In the genomic region with DNA sequence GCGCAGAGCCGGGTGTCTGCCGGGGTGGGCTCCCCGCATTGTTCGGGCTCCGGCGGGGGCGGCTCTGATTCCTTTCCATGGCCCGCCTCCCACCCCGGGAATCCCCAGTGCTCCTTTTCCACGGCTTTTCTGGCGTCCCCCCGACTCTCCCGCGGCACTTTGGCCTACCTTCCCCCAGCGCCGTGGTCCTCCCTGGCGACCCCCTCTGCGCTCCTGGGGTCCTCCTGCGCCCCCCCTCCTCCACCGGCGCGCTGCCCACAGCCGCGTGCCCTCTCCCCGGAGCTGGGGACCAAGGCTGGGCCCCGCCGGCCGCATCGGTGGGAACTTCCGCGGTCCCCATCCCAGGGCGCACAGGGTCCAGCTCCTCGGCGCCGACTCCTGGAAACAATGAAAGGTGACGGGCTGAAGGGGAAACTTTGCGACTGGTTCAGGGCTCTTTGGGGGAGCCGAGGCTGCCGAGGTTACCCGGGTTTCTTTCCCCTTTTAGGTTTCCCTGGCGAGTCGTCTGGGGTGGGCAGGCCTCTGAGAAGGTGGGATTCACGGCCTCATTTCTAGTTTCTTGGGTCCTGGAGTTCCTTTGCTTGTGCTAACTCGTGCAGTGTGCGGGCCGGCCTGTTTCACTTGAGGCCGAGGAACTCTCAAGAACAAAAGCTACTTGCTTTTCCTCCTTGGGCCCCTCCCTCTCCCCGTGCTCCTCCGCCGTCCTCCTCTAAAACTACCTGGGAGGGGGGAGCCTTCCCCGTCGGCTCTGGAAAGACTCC, we compare ENCODE assay signal across 8 cellular contexts. TPM values are rescaled to one million over a fixed set of nuclear protein-coding genes. Genes with fewer than 3 reads are reported as not detected.
DNase-seq lines count a peak whose midpoint lies in the region; ATAC-seq and TF ChIP-seq lines count a peak whose summit lies in the region.

No MANE protein-coding gene starts in this region.

- H3K4me1 ChIP-seq in colonic mucosa, result no peaks in the 10 kb centered on the region

- WGBS in lower leg skin, 2 donors, result 1% methylated on average over 42 to 53 of the region's 53 CpGs

- DNase-seq in NCI-H748 (lab: John Stamatoyannopoulos, UW; ENCODE audit: unreplicated experiment), result peak; percentile 23
- no peak for DNase-seq in NCI-H748 treated with DMSO at 0.1 percent for 48 hours (lab: John Stamatoyannopoulos, UW)
- peak; percentile 84 for DNase-seq in colonic mucosa
- DNase-seq in lower leg skin (ENCODE audit: low spot score in 2 of 2), result peak; percentile 62 to 94
- peak; percentile 2 to 60 (median 26) for DNase-seq in stimulated activated naive CD4-positive, alpha-beta T cell (lab: John Stamatoyannopoulos, UW)

- H3K9ac ChIP-seq in colonic mucosa (ENCODE audit: low read depth in 2 of 2, low read length in 2 of 2), result peak overlapping the region; percentile 93 to 100

- H3K4me3 ChIP-seq in WI38 (ENCODE audit: low read depth, low read length) (peak overlapping the region; percentile 97), colonic mucosa (peak overlapping the region; percentile 68), lower leg skin (ENCODE audit: low read depth, poor library complexity, severe bottlenecking) (peak overlapping the region; percentile 90)

- H3K27me3 ChIP-seq in colonic mucosa, result no peaks in the 10 kb centered on the region

- no peak for TF ChIP-seq POLR2A in lower leg skin (IDR thresholded peaks at IDR 0.05)

- peak overlapping the region; percentile 100 for H3K27ac ChIP-seq in colonic mucosa

- TF ChIP-seq CTCF in WI38 (IDR thresholded peaks at IDR 0.05; ENCODE audit: low read depth, low read length) (no peak), colonic mucosa (IDR thresholded peaks at IDR 0.05) (no peak), lower leg skin (IDR thresholded peaks at IDR 0.05) (no peak)

- no peaks in the 10 kb centered on the region for H3K36me3 ChIP-seq in colonic mucosa

- H3K9me3 ChIP-seq in colonic mucosa, result no peaks in the 10 kb centered on the region

- ATAC-seq in HG03469 (IDR thresholded peaks at IDR 0.05; ENCODE audit: unreplicated experiment), result no peak
- ATAC-seq in GM21786 (IDR thresholded peaks at IDR 0.05; ENCODE audit: unreplicated experiment), result no peak

- intact Hi-C loops in colonic mucosa (cut with DNase I) (no loop called here), lower leg skin (cut with DNase I; ENCODE audit: low total_unique reads) (loop anchor here (5.0 kb wide), 1 partner anchor 140 kb away; no protein-coding TSS in a partner anchor)

RNA-seq across cellular contexts. Expression of gene TGIF1, which starts 2.2 kb away (rescaled TPM):
- 10 to 100 TPM; 68.0 to 80.6 TPM for total RNA-seq in colonic mucosa
- 100 to 1,000 TPM in 2 of 4 donors, 10 to 100 TPM in 2; 87.5 to 114 (median 106) TPM for total RNA-seq in lower leg skin
